Comparison of ENCODE assay signal across 23 cellular contexts in genomic region chr20:37155987-37156386, GRCh38.
"Had no signal": no experiment of that assay in that cellular context is flagged by ENCODE, and none has a peak within 500 bp of the region (broad histone marks: within the 10 kb centered on the region; RNA-seq: fewer than 3 reads in every experiment).

No MANE protein-coding gene starts in this region.

- H3K4me1 ChIP-seq: esophagus muscularis mucosa, foreskin keratinocyte, gastroesophageal sphincter, heart right ventricle, left ventricle myocardium inferior, lower lobe of right lung had no signal

- H3K9me3 ChIP-seq: esophagus muscularis mucosa, gastroesophageal sphincter, heart right ventricle, left ventricle myocardium inferior, lower lobe of right lung, mucosa of descending colon had no signal

- H3K27ac Mint-ChIP-seq: mesothelial cell of epicardium, naive B cell had no signal

- ATAC-seq: foreskin keratinocyte, gastroesophageal sphincter, heart right ventricle, left cardiac atrium, lower lobe of right lung, mucosa of descending colon had no signal

- H3K4me3 ChIP-seq: coronary artery, dorsolateral prefrontal cortex, esophagus muscularis mucosa, gastroesophageal sphincter, heart right ventricle, left ventricle myocardium inferior, lower lobe of right lung, mucosa of descending colon had no signal

- H3K27me3 Mint-ChIP-seq: naive B cell had no signal

- H3K36me3 ChIP-seq: lower lobe of right lung had no signal

- H3K9me3 Mint-ChIP-seq: mesothelial cell of epicardium, naive B cell had no signal

- H3K4me3 Mint-ChIP-seq: mesothelial cell of epicardium, naive B cell had no signal

- H3K4me1 Mint-ChIP-seq: mesothelial cell of epicardium, naive B cell had no signal

- H3K36me3 Mint-ChIP-seq: naive B cell had no signal

- FAIRE-seq: colon, endothelial cell of umbilical vein, frontal cortex, islet of Langerhans, keratinocyte had no signal

- DNase-seq: dermis blood vessel endothelial cell; dorsolateral prefrontal cortex; effector CD4-positive, alpha-beta T cell; effector memory CD4-positive, alpha-beta T cell; foreskin keratinocyte; head of caudate nucleus; heart right ventricle; hippocampal formation; left cardiac atrium; left ventricle myocardium inferior; lower lobe of right lung; mesenchymal stem cell; mucosa of descending colon; naive B cell had no signal

- H3K27me3 ChIP-seq: dorsolateral prefrontal cortex, esophagus muscularis mucosa, gastroesophageal sphincter, heart right ventricle had no signal

- H3K27ac ChIP-seq: coronary artery, dorsolateral prefrontal cortex, esophagus muscularis mucosa, foreskin keratinocyte, gastroesophageal sphincter, heart right ventricle, left ventricle myocardium inferior, lower lobe of right lung had no signal
